8 cellular contexts compared by ENCODE assay signal in genomic region chr11:65423516-65424199, GRCh38. TPM values are rescaled to one million over a fixed set of nuclear protein-coding genes. Genes with fewer than 3 reads are reported as not detected.
DNase-seq lines count a peak whose midpoint lies in the region; ATAC-seq, FAIRE-seq and TF ChIP-seq lines count a peak whose summit lies in the region.

No MANE protein-coding gene starts in this region.

- H3K9me3 Mint-ChIP-seq in activated B cell treated with CpG ODN at 0.5 μM for 24 hours = no peaks in the 10 kb centered on the region
- H3K9me3 Mint-ChIP-seq in naive thymus-derived CD4-positive, alpha-beta T cell = peaks cover 0 to 17% (median 0%) of the 10 kb centered on the region in 11 donors

- H3K9ac ChIP-seq in endothelial cell of umbilical vein (replicated peaks; ENCODE audit: extremely low read depth, insufficient read depth, low read length) = peak overlapping the region; percentile 98

- no peaks in the 10 kb centered on the region for H3K9me1 ChIP-seq in endothelial cell of umbilical vein (replicated peaks; ENCODE audit: control insufficient read depth, extremely low read depth, insufficient read depth, low read length)

- peaks cover 74% of the 10 kb centered on the region for H3K79me2 ChIP-seq in endothelial cell of umbilical vein (ENCODE audit: control insufficient read depth, insufficient read depth, low read length)

- POLR2A ChIA-PET in activated B cell treated with CpG ODN at 0.5 μM for 24 hours (lab: Charles Lee) (interaction anchor here (1.1 to 19.3 kb wide), 18 partner anchors 5 to 289 kb away, joined by 3 to 3752 read pairs (median 30); partner anchors contain the start of genes DPF2, FRMD8, MALAT1 and NEAT1), endothelial cell of umbilical vein (lab: Charles Lee) (interaction anchor here (0.6 to 10.0 kb wide), 15 partner anchors 8 to 149 kb away, joined by 3 to 127 read pairs (median 9); partner anchors contain the start of genes MALAT1 and SLC25A45)
- POLR2A ChIA-PET in naive thymus-derived CD4-positive, alpha-beta T cell (lab: Charles Lee) = interaction anchor here (0.6 to 21.7 kb wide), 30 partner anchors 6 to 894 kb away, joined by 3 to 2591 read pairs (median 5); partner anchors contain the start of genes CD248, FAM89B, FRMD8 and MALAT1

- no peaks in the 10 kb centered on the region for H3K9me3 ChIP-seq in endothelial cell of umbilical vein (replicated peaks; ENCODE audit: control insufficient read depth, insufficient read depth, low read length)
- H3K9me3 ChIP-seq in naive thymus-derived CD4-positive, alpha-beta T cell (ENCODE audit: control insufficient read depth in 2 of 3, low read length in 3 of 3) = no peaks in the 10 kb centered on the region

- BruUV-seq in endothelial cell of umbilical vein (replicated peaks; lab: Mats Ljungman, UMichigan) = no TSS peak

- no peaks in the 10 kb centered on the region for H4K20me1 ChIP-seq in endothelial cell of umbilical vein (replicated peaks; ENCODE audit: control insufficient read depth, extremely low read depth, insufficient read depth, low read length)

- H3K4me3 ChIP-seq in endothelial cell of umbilical vein (replicated peaks in 1 of 3; ENCODE audit: insufficient read depth in 1 of 3, low read depth in 1 of 3, low read length in 3 of 3) = peak overlapping the region; percentile 52 to 95 (median 67)
- peak overlapping the region; percentile 74 for H3K4me3 ChIP-seq in naive thymus-derived CD4-positive, alpha-beta T cell (ENCODE audit: low read length)

- peak overlapping the region; percentile 100 for H3K4me3 Mint-ChIP-seq in activated B cell treated with CpG ODN at 0.5 μM for 24 hours
- H3K4me3 Mint-ChIP-seq in naive thymus-derived CD4-positive, alpha-beta T cell = peak overlapping the region; percentile 92 to 100 (median 97)

- intact Hi-C loops in activated B cell treated with CpG ODN at 0.5 μM for 24 hours (cut with micrococcal nuclease) = no loop called here
- intact Hi-C loops in endothelial cell of umbilical vein (cut with micrococcal nuclease) = no loop called here
- intact Hi-C loops in naive thymus-derived CD4-positive, alpha-beta T cell (cut with micrococcal nuclease) = loop anchor here (2.0 to 10.0 kb wide), 3 partner anchors 151 to 1194 kb away; partner anchors contain the start of genes RBM14 (in 1 of the 2) and SF1 (in 1 of the 2)

- no peak overlapping the region for H2AFZ ChIP-seq in endothelial cell of umbilical vein (ENCODE audit: low read depth, low read length)

- peaks cover 45% of the 10 kb centered on the region for H3K4me1 ChIP-seq in endothelial cell of umbilical vein (ENCODE audit: control insufficient read depth, extremely low read depth, insufficient read depth, low read length)
- peaks cover 41 to 45% of the 10 kb centered on the region in 2 donors for H3K4me1 ChIP-seq in naive thymus-derived CD4-positive, alpha-beta T cell (ENCODE audit: control insufficient read depth in 2 of 2, insufficient read depth in 2 of 2, low read length in 2 of 2)

- FAIRE-seq in endothelial cell of umbilical vein (lab: Jason Lieb, UNC) = no peak

- TF ChIP-seq POLR2A in endothelial cell of umbilical vein (IDR thresholded peaks at IDR 0.05; ENCODE audit: low read depth, low read length) = peak; percentile 77

- H3K36me3 Mint-ChIP-seq in activated B cell treated with CpG ODN at 0.5 μM for 24 hours (ENCODE audit: low read depth) = peaks cover 53% of the 10 kb centered on the region
- H3K36me3 Mint-ChIP-seq in naive thymus-derived CD4-positive, alpha-beta T cell = peaks cover 5 to 56% (median 24%) of the 10 kb centered on the region in 5 donors

- peaks cover 77% of the 10 kb centered on the region for H3K4me1 Mint-ChIP-seq in activated B cell treated with CpG ODN at 0.5 μM for 24 hours
- peaks cover 39 to 78% (median 47%) of the 10 kb centered on the region in 7 donors for H3K4me1 Mint-ChIP-seq in naive thymus-derived CD4-positive, alpha-beta T cell

- dilution Hi-C loops in endothelial cell of umbilical vein (cut with MboI; ENCODE audit: extremely low pct_ligation_motif_present, low sequenced_read_pairs) = no loop called here

- H3K4me2 ChIP-seq in endothelial cell of umbilical vein (ENCODE audit: insufficient read depth, low read length) = peak overlapping the region; percentile 91

- no peaks in the 10 kb centered on the region for H3K27me3 ChIP-seq in endothelial cell of umbilical vein (ENCODE audit: control insufficient read depth in 2 of 2, insufficient read depth in 2 of 2, low read length in 2 of 2)
- no peaks in the 10 kb centered on the region for H3K27me3 ChIP-seq in naive thymus-derived CD4-positive, alpha-beta T cell (ENCODE audit: control insufficient read depth in 2 of 2, insufficient read depth in 2 of 2, low read length in 2 of 2)

- CTCF ChIA-PET in activated B cell treated with CpG ODN at 0.5 μM for 24 hours (lab: Charles Lee) = interaction anchor here (1.0 to 12.8 kb wide), 2 partner anchors 41 to 80 kb away, joined by 3 to 289 read pairs; partner anchors contain the start of genes MALAT1 and SLC25A45
- CTCF ChIA-PET in endothelial cell of umbilical vein (lab: Charles Lee) = interaction anchor here (1.2 kb wide), 1 partner anchor 75 kb away, joined by 3 read pairs; the partner anchor contains the start of gene MALAT1
- CTCF ChIA-PET in naive thymus-derived CD4-positive, alpha-beta T cell (lab: Charles Lee) = interaction anchor here (1.1 to 4.7 kb wide), 6 partner anchors 8 to 85 kb away, joined by 3 to 42 read pairs (median 6); partner anchors contain the start of gene MALAT1

- no peaks in the 10 kb centered on the region for H3K27me3 Mint-ChIP-seq in activated B cell treated with CpG ODN at 0.5 μM for 24 hours
- peaks cover 0 to 32% (median 0%) of the 10 kb centered on the region in 5 donors for H3K27me3 Mint-ChIP-seq in naive thymus-derived CD4-positive, alpha-beta T cell

- TF ChIP-seq CTCF in activated B cell treated with CpG ODN at 0.5 μM for 24 hours (IDR thresholded peaks at IDR 0.05) (no peak), endothelial cell of umbilical vein (IDR thresholded peaks at IDR 0.05; ENCODE audit: extremely low read depth in 1 of 2, insufficient read depth in 1 of 2, low read depth in 1 of 2, low read length in 2 of 2) (no peak)

- H3K27ac ChIP-seq in endothelial cell of umbilical vein (ENCODE audit: insufficient read depth, low read depth, low read length) = peak overlapping the region; percentile 99
- H3K27ac ChIP-seq in naive thymus-derived CD4-positive, alpha-beta T cell (ENCODE audit: low read depth, low read length) = peak overlapping the region; percentile 98

- no peak for ATAC-seq in activated B cell treated with CpG ODN at 0.5 μM for 24 hours (ENCODE audit: low read depth)
- ATAC-seq in naive thymus-derived CD4-positive, alpha-beta T cell = no peak

- peaks cover 4 to 7% of the 10 kb centered on the region in 2 experiments for H3K36me3 ChIP-seq in endothelial cell of umbilical vein (ENCODE audit: control insufficient read depth in 2 of 2, extremely low read depth in 1 of 2, insufficient read depth in 2 of 2, low read length in 2 of 2)
- H3K36me3 ChIP-seq in naive thymus-derived CD4-positive, alpha-beta T cell (ENCODE audit: control insufficient read depth in 2 of 3, insufficient read depth in 3 of 3, low read length in 3 of 3) = peaks cover 0 to 8% (median 0%) of the 10 kb centered on the region in 3 experiments

- peak overlapping the region; percentile 100 for H3K27ac Mint-ChIP-seq in activated B cell treated with CpG ODN at 0.5 μM for 24 hours
- peak overlapping the region; percentile 97 to 100 (median 99) for H3K27ac Mint-ChIP-seq in naive thymus-derived CD4-positive, alpha-beta T cell

- DNase-seq in activated CD4-positive, CD25-positive, alpha-beta regulatory T cell treated with anti-CD3 and anti-CD28 coated beads, Interleukin-2, amount 50 U/mL, for 72 hours = peak; percentile 45
- DNase-seq in activated CD4-positive, CD25-positive, alpha-beta regulatory T cell (lab: John Stamatoyannopoulos, UW) = no peak
- DNase-seq in activated B cell treated with CpG ODN at 0.5 μM for 24 hours (no peak), endothelial cell of umbilical vein (ENCODE audit: low read depth, low spot score) (peak; percentile 28), GM19240 (ENCODE audit: insufficient read length, low spot score) (no peak), GF-D8 (lab: John Stamatoyannopoulos, UW) (no peak), amniotic stem cell (lab: John Stamatoyannopoulos, UW) (no peak)
- peak in 7 of 9 donors; percentile 14 to 48 (median 34) for DNase-seq in naive thymus-derived CD4-positive, alpha-beta T cell

RNA-seq across cellular contexts. Expression of gene NEAT1, which starts 1.1 kb away (rescaled TPM):
- total RNA-seq in activated B cell treated with CpG ODN at 0.5 μM for 24 hours = 578 and 699 TPM in 2 replicates
- 957 and 1,053 TPM in 2 replicates for total RNA-seq in endothelial cell of umbilical vein
- polyA plus RNA-seq in endothelial cell of umbilical vein = 34.4 and 43.3 TPM in 2 replicates
- polyA plus RNA-seq in endothelial cell of umbilical vein (2011; cell fraction: cytosol; rRNA removed) = 15.1 and 49.9 TPM in 2 replicates
- polyA plus RNA-seq in endothelial cell of umbilical vein (2011; cell fraction: nucleus; rRNA removed) = 443 and 462 TPM in 2 replicates
- polyA plus RNA-seq in endothelial cell of umbilical vein (2012) = 254 and 310 TPM in 2 replicates
- 900 and 1,086 TPM in 2 replicates for polyA minus RNA-seq in endothelial cell of umbilical vein
- polyA minus RNA-seq in endothelial cell of umbilical vein (2011; cell fraction: cytosol; rRNA and poly(A)+ RNA removed) = 31.7 TPM
- polyA minus RNA-seq in endothelial cell of umbilical vein (2011; cell fraction: nucleus; rRNA and poly(A)+ RNA removed) = 1,191 and 1,444 TPM in 2 replicates
- total RNA-seq in naive thymus-derived CD4-positive, alpha-beta T cell = 1,000 to 10,000 TPM in 1 of 5 experiments, 100 to 1,000 TPM in 4; 358 to 1,454 (median 414) TPM
- 1 to 10 TPM; 2.5 to 2.6 TPM for polyA plus RNA-seq in naive thymus-derived CD4-positive, alpha-beta T cell

RNA-seq across cellular contexts. Expression of gene FRMD8, which starts 37.2 kb away (rescaled TPM):
- total RNA-seq in activated B cell treated with CpG ODN at 0.5 μM for 24 hours (68.6 and 70.6 TPM in 2 replicates), endothelial cell of umbilical vein (53.9 and 57.7 TPM in 2 replicates)
- 36.4 and 45.3 TPM in 2 replicates for polyA plus RNA-seq in endothelial cell of umbilical vein
- polyA plus RNA-seq in endothelial cell of umbilical vein (2011; cell fraction: cytosol; rRNA removed) = 24.9 and 33.1 TPM in 2 replicates
- 38.1 and 42.6 TPM in 2 replicates for polyA plus RNA-seq in endothelial cell of umbilical vein (2011; cell fraction: nucleus; rRNA removed)
- polyA plus RNA-seq in endothelial cell of umbilical vein (2012) = 24.3 and 29.2 TPM in 2 replicates
- 34.9 and 44.0 TPM in 2 replicates for polyA minus RNA-seq in endothelial cell of umbilical vein
- polyA minus RNA-seq in endothelial cell of umbilical vein (2011; cell fraction: cytosol; rRNA and poly(A)+ RNA removed) = 16.4 TPM
- polyA minus RNA-seq in endothelial cell of umbilical vein (2011; cell fraction: nucleus; rRNA and poly(A)+ RNA removed) = 22.2 and 24.7 TPM in 2 replicates
- total RNA-seq in naive thymus-derived CD4-positive, alpha-beta T cell = 10 to 100 TPM; 28.9 to 66.8 (median 44.7) TPM
- polyA plus RNA-seq in naive thymus-derived CD4-positive, alpha-beta T cell = 10 to 100 TPM; 39.3 to 55.8 TPM

RNA-seq across cellular contexts. Expression of gene SLC25A45, which starts 41.2 kb away (rescaled TPM):
- total RNA-seq in activated B cell treated with CpG ODN at 0.5 μM for 24 hours = 11.4 and 12.3 TPM in 2 replicates
- 3.1 and 4.8 TPM in 2 replicates for total RNA-seq in endothelial cell of umbilical vein
- polyA plus RNA-seq in endothelial cell of umbilical vein = 1.2 TPM in 2 replicates
- polyA plus RNA-seq in endothelial cell of umbilical vein (2011; cell fraction: cytosol; rRNA removed) = 0.52 and 0.66 TPM in 2 replicates
- 2.1 and 2.5 TPM in 2 replicates for polyA plus RNA-seq in endothelial cell of umbilical vein (2011; cell fraction: nucleus; rRNA removed)
- 1.5 and 1.6 TPM in 2 replicates for polyA plus RNA-seq in endothelial cell of umbilical vein (2012)
- polyA minus RNA-seq in endothelial cell of umbilical vein = 0.55 and 1.9 TPM in 2 replicates
- 6.2 TPM for polyA minus RNA-seq in endothelial cell of umbilical vein (2011; cell fraction: cytosol; rRNA and poly(A)+ RNA removed)
- 1.7 and 2.0 TPM in 2 replicates for polyA minus RNA-seq in endothelial cell of umbilical vein (2011; cell fraction: nucleus; rRNA and poly(A)+ RNA removed)
- 10 to 100 TPM; 20.2 to 90.6 (median 34.1) TPM for total RNA-seq in naive thymus-derived CD4-positive, alpha-beta T cell
- 10 to 100 TPM; 12.3 to 21.3 TPM for polyA plus RNA-seq in naive thymus-derived CD4-positive, alpha-beta T cell

Comparison
In these comparisons a context has a peak if more than half of its experiments do, and no peak if none do; other contexts are left out.
1. DNase-seq: peak in activated CD4-positive, CD25-positive, alpha-beta regulatory T cell treated with anti-CD3 and anti-CD28 coated beads, Interleukin-2, amount 50 U/mL, for 72 hours (single experiment), endothelial cell of umbilical vein (single experiment) and naive thymus-derived CD4-positive, alpha-beta T cell (7 of 9); none in activated CD4-positive, CD25-positive, alpha-beta regulatory T cell (0 of 4), activated B cell treated with CpG ODN at 0.5 μM for 24 hours (single experiment), GM19240 (single experiment), GF-D8 (single experiment) and amniotic stem cell (single experiment).
2. intact Hi-C loops: an anchor here in naive thymus-derived CD4-positive, alpha-beta T cell (2.0 to 10.0 kb wide); none called in activated B cell treated with CpG ODN at 0.5 μM for 24 hours and endothelial cell of umbilical vein.